Comparison of ENCODE assay signal across 17 cellular contexts in the genomic region with DNA sequence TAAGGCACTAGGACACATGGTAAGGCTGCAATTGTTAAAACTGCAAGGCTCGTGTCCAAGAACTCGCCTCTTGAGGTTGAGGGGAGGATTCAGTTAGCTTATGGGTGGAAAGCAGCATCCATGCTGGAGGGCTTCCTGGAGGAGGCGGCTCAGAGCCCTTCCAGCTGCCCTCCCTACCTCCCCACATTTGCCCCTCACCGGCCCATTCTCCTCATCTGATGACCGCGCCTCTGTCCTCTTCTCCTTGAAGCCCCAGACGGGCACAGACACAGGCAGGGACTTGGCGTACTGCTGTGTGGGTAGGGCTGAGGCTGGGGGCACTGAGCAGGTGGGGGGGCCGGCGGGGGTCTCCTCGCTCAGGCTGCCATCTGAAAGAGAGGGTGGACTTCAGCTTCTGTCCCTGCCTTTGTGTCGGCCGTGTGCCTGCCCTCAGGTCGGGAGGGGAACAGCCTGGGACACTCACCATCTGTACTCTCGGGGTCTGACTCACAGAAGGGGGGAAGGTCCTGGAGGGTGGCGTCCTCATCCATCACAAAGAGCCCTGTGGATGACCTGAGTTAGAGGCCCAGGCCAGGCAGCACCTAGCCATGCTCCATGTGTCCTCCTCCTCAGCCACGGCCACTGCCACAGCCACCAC. TPM values are rescaled to one million over a fixed set of nuclear protein-coding genes. Genes with fewer than 3 reads are reported as not detected.
A peak's percentile ranks its signal among the peaks of the same experiment; 100 is the strongest.
DNase-seq lines count a peak whose midpoint lies in the region; ATAC-seq, FAIRE-seq and TF ChIP-seq lines count a peak whose summit lies in the region.
"Had no signal": no experiment of that assay in that cellular context is flagged by ENCODE, and none has a peak within 500 bp of the region (broad histone marks: within the 10 kb centered on the region; RNA-seq: fewer than 3 reads in every experiment).

No MANE protein-coding gene starts in this region.

- POLR2A ChIA-PET in RWPE1 (lab: Yijun Ruan, JAX; ENCODE audit: low non-redundant PET) (interaction anchor here (0.6 kb wide), 1 partner anchor 67 kb away, joined by 3 read pairs; no protein-coding TSS in a partner anchor), H1 (lab: Charles Lee; ENCODE audit: partially characterized antibody) (interaction anchor here (1.0 to 12.4 kb wide), 3 partner anchors 10 to 18 kb away, joined by 3 to 247 read pairs (median 6); a partner anchor contains a TSS)

- no peak overlapping the region for H3K4me3 Mint-ChIP-seq in T-helper 2 cell treated with Interferon-gamma antibody and Interleukin-4, amounts not matched to agents 5 μg/mL and 100 μg/mL, for 36 hours
- H3K4me3 Mint-ChIP-seq: activated B cell treated with CpG ODN at 0.5 μM for 24 hours had no signal

- H3K4me1 ChIP-seq in H1 (replicated peaks in 1 of 4; ENCODE audit: control insufficient read depth in 3 of 4, insufficient read depth in 4 of 4, low read length in 3 of 4) (peaks cover 0 to 11% (median 6%) of the 10 kb centered on the region in 4 experiments; a peak in 5 of 7 replicates), pancreas (peaks cover 7 to 26% (median 16%) of the 10 kb centered on the region in 3 donors)

- FAIRE-seq in H1 (lab: Jason Lieb, UNC) (no peak), pancreas (lab: Jason Lieb, UNC) (no peak)

- TF ChIP-seq POLR2A in H1 (IDR thresholded peaks at IDR 0.05; ENCODE audit: control extremely low read depth in 1 of 2, low read depth in 2 of 2, low read length in 2 of 2) = no peak

- TF ChIP-seq CTCF in RWPE1 (conservative IDR thresholded peaks at IDR 0.05; ENCODE audit: low read depth) (no peak), H1 (IDR thresholded peaks at IDR 0.05; ENCODE audit: control extremely low read depth in 1 of 3, insufficient read depth in 1 of 3, low read depth in 1 of 3, low read length in 3 of 3) (no peak), pancreas (IDR thresholded peaks at IDR 0.05) (no peak)

- no peak overlapping the region for H2BK20ac ChIP-seq in H1 (ENCODE audit: low read length)

- H3K27ac ChIP-seq in RWPE1 (peak overlapping the region; percentile 96), H1 (ENCODE audit: low read depth, low read length) (no peak overlapping the region), pancreas (no peak overlapping the region)
- H3K27ac ChIP-seq: testis had no signal

- H2BK5ac ChIP-seq in H1 (ENCODE audit: low read depth, low read length) = no peak overlapping the region; the same call in 1 of the 2 replicates

- CTCF ChIA-PET in RWPE1 (lab: Yijun Ruan, JAX) = no interaction called here
- CTCF ChIA-PET in H1 (lab: Charles Lee; ENCODE audit: partially characterized antibody) = interaction anchor here (1.2 to 1.3 kb wide), 2 partner anchors 10 to 81 kb away, joined by 3 read pairs; no protein-coding TSS in a partner anchor

- H3K23ac ChIP-seq in H1 (ENCODE audit: insufficient read length) = no peak overlapping the region

- H3K27me3 ChIP-seq in H1 (replicated peaks in 1 of 4; ENCODE audit: control insufficient read depth in 3 of 4, extremely low read depth in 1 of 4, insufficient read depth in 3 of 4, low read length in 3 of 4) (no peaks in the 10 kb centered on the region), pancreas (no peaks in the 10 kb centered on the region)
- H3K27me3 ChIP-seq: testis had no signal

- WGBS in H1 (ENCODE audit: extremely low coverage in 1 of 2, insufficient coverage in 1 of 2, insufficient read length in 1 of 2, insufficient replicate concordance in 2 of 2, low coverage in 1 of 2, low lambda C conversion rate in 2 of 2, missing lambda C conversion rate in 1 of 2), 2 experiments = 88% methylated on average over 15 of the region's 17 CpGs; no CpG with 5 or more reads in 1 of the 2 experiments
- 86 to 90% methylated on average over 17 of the region's 17 CpGs for WGBS in pancreas, 2 donors

- H3K4me1 Mint-ChIP-seq in T-helper 2 cell treated with Interferon-gamma antibody and Interleukin-4, amounts not matched to agents 5 μg/mL and 100 μg/mL, for 36 hours (ENCODE audit: low read depth) = peaks cover 27% of the 10 kb centered on the region

- TF ChIP-seq RAD21 in H1 (IDR thresholded peaks at IDR 0.05 in 1 of 2, conservative IDR thresholded peaks at IDR 0.05 in 1 of 2; ENCODE audit: low read depth in 2 of 2, low read length in 2 of 2) = no peak

- H3K9me3 Mint-ChIP-seq in T-helper 2 cell treated with Interferon-gamma antibody and Interleukin-4, amounts not matched to agents 5 μg/mL and 100 μg/mL, for 36 hours = no peaks in the 10 kb centered on the region
- H3K9me3 Mint-ChIP-seq: activated B cell treated with CpG ODN at 0.5 μM for 24 hours had no signal

- intact Hi-C loops in pancreas (cut with DNase I) = no loop called here

- no peak overlapping the region for H2BK12ac ChIP-seq in H1 (ENCODE audit: low read depth, low read length)

- H2AK5ac ChIP-seq in H1 (ENCODE audit: low read depth, low read length) = 0 out of 2 replicates have a peak overlapping the region, but pooled peaks have one; percentile 39

- no peak overlapping the region for H2BK15ac ChIP-seq in H1 (ENCODE audit: low read length)

- H3K27me3 Mint-ChIP-seq in T-helper 2 cell treated with Interferon-gamma antibody and Interleukin-4, amounts not matched to agents 5 μg/mL and 100 μg/mL, for 36 hours (ENCODE audit: low read depth) = no peaks in the 10 kb centered on the region
- H3K27me3 Mint-ChIP-seq: activated B cell treated with CpG ODN at 0.5 μM for 24 hours had no signal

- no peak for TF ChIP-seq EP300 in H1 (IDR thresholded peaks at IDR 0.05; ENCODE audit: borderline replicate concordance in 1 of 2, low read depth in 2 of 2, low read length in 2 of 2)

- no peak overlapping the region for H3K18ac ChIP-seq in H1 (ENCODE audit: extremely low read depth, low read length)

- no peak overlapping the region for H2AFZ ChIP-seq in H1 (ENCODE audit: low read length)

- H4K91ac ChIP-seq in H1 (replicated peaks; ENCODE audit: insufficient read length, low read length) = no peak overlapping the region

- no peak for DNase-seq in T-helper 2 cell treated with Interferon-gamma antibody and Interleukin-4, amounts not matched to agents 5 μg/mL and 100 μg/mL, for 36 hours (ENCODE audit: low spot score)
- DNase-seq in T-helper 2 cell = no peak
- no peak for DNase-seq in RWPE1 (ENCODE audit: low spot score)
- no peak for DNase-seq in H1 (ENCODE audit: low read depth in 1 of 2, low spot score in 2 of 2)
- peak in 4 of 6 donors; percentile 22 to 61 (median 38) for DNase-seq in pancreas
- DNase-seq in NCI-H2081 (lab: John Stamatoyannopoulos, UW) = no peak
- DNase-seq: activated B cell treated with CpG ODN at 0.5 μM for 24 hours; amygdala; NCI-H1694; NCI-H510A; stimulated activated CD4-positive, alpha-beta T cell treated with anti-CD3 and anti-CD28 coated beads, Interleukin-4, amount 100 ng/mL, for 1 hour; stimulated activated CD8-positive, alpha-beta memory T cell treated with anti-CD3 and anti-CD28 coated beads, Interleukin-4, amount 100 ng/mL, for 48 hours; testis had no signal

- no peaks in the 10 kb centered on the region for H4K20me1 ChIP-seq in H1 (replicated peaks in 1 of 2; ENCODE audit: control insufficient read depth in 1 of 2, insufficient read depth in 2 of 2, low read length in 2 of 2)

- H3K4me2 ChIP-seq in H1 (ENCODE audit: insufficient read depth in 1 of 2, low read depth in 2 of 2, low read length in 2 of 2) = no peak overlapping the region

- H2BK120ac ChIP-seq in H1 (replicated peaks; ENCODE audit: low read depth, low read length) = no peak overlapping the region

- peaks cover 12% of the 10 kb centered on the region for H3K79me1 ChIP-seq in H1 (ENCODE audit: low read depth, low read length)

- H3K36me3 ChIP-seq in H1 (ENCODE audit: control insufficient read depth in 2 of 4, insufficient read depth in 4 of 4, low read length in 3 of 4) = no peaks in the 10 kb centered on the region; a peak in 1 of 8 replicates
- no peaks in the 10 kb centered on the region for H3K36me3 ChIP-seq in pancreas

- peaks cover 8% of the 10 kb centered on the region for H3K36me3 Mint-ChIP-seq in T-helper 2 cell treated with Interferon-gamma antibody and Interleukin-4, amounts not matched to agents 5 μg/mL and 100 μg/mL, for 36 hours (ENCODE audit: low read depth)

- H3K79me2 ChIP-seq in H1 (ENCODE audit: control insufficient read depth in 1 of 2, insufficient read depth in 2 of 2, low read length in 2 of 2) = peaks cover 0 to 21% of the 10 kb centered on the region in 2 experiments; a peak in 2 of 4 replicates

- H3K9ac ChIP-seq in H1 (replicated peaks in 1 of 4; ENCODE audit: extremely low read depth in 1 of 4, low read depth in 3 of 4, low read length in 3 of 4) = no peak overlapping the region

- peaks cover 19% of the 10 kb centered on the region for H3K23me2 ChIP-seq in H1 (ENCODE audit: low read depth, low read length)

- H3K4ac ChIP-seq in H1 (replicated peaks; ENCODE audit: insufficient read length, low read depth, low read length) = no peak overlapping the region

- H3K9me3 ChIP-seq in H1 (ENCODE audit: insufficient read depth in 2 of 2, low read depth in 1 of 2, low read length in 1 of 2) = no peaks in the 10 kb centered on the region
- no peaks in the 10 kb centered on the region for H3K9me3 ChIP-seq in pancreas
- H3K9me3 ChIP-seq: testis had no signal

- H3K14ac ChIP-seq in H1 (ENCODE audit: insufficient read length) = no peak overlapping the region

- no peak overlapping the region for H4K5ac ChIP-seq in H1 (ENCODE audit: insufficient read length, low read depth, low read length)

- no peak overlapping the region for H3K56ac ChIP-seq in H1 (replicated peaks; ENCODE audit: insufficient read length, low read depth, low read length)

- no peak overlapping the region for H4K8ac ChIP-seq in H1 (ENCODE audit: extremely low read depth, insufficient read depth, low read length)

- H3K4me3 ChIP-seq in H1 (ENCODE audit: extremely low read depth in 1 of 4, insufficient read depth in 2 of 4, low read depth in 3 of 4, low read length in 4 of 4) = no peak overlapping the region
- H3K4me3 ChIP-seq in pancreas = no peak overlapping the region
- H3K4me3 ChIP-seq: testis had no signal

- peak overlapping the region; percentile 73 for H3K27ac Mint-ChIP-seq in T-helper 2 cell treated with Interferon-gamma antibody and Interleukin-4, amounts not matched to agents 5 μg/mL and 100 μg/mL, for 36 hours
- H3K27ac Mint-ChIP-seq: activated B cell treated with CpG ODN at 0.5 μM for 24 hours had no signal

- ATAC-seq in pancreas (no peak), HG02610 (IDR thresholded peaks at IDR 0.05; ENCODE audit: unreplicated experiment) (no peak), esophagus mucosa (no peak)
- ATAC-seq: Panc1, sciatic nerve had no signal

RNA-seq across cellular contexts. Expression of a gene that starts 4.1 kb away (rescaled TPM):
- 105 TPM in 2 replicates for total RNA-seq in H1 (2021; fragmentation: NEBNext Ultra II Directional; extraction: Animal tissue kit (Norgen Biotek cat#: 25700))
- polyA plus RNA-seq in H1 (2011; rRNA removed) (45.8 and 66.5 TPM in 2 replicates), pancreas (100 to 1,000 TPM in 1 of 2 donors, 10 to 100 TPM in 1; 76.0 to 154 TPM)
- 56.6 TPM for polyA plus RNA-seq in H1 (2011; cell fraction: cytosol; rRNA removed)
- polyA plus RNA-seq in H1 (2011; cell fraction: nucleus; rRNA removed) = 225 TPM
- polyA plus RNA-seq in H1 (2012, experiment 1 of 2) = 84.3 to 106 TPM (median 94.0 TPM) in 4 replicates
- polyA plus RNA-seq in H1 (2012, experiment 2 of 2) = 90.6 TPM
- polyA plus RNA-seq in H1 (2013, experiment 1 of 2) = 71.9 TPM
- 66.3 TPM for polyA plus RNA-seq in H1 (2013, experiment 2 of 2)
- 21.4 and 26.5 TPM in 2 replicates for polyA minus RNA-seq in H1 (2011; rRNA and poly(A)+ RNA removed)
- polyA minus RNA-seq in H1 (2011; cell fraction: cytosol; rRNA and poly(A)+ RNA removed) = 42.9 TPM
- 80.3 TPM for polyA minus RNA-seq in H1 (2011; cell fraction: nucleus; rRNA and poly(A)+ RNA removed)
- total RNA-seq in pancreas (10 to 100 TPM; 28.7 to 52.4 (median 34.6) TPM), esophagus mucosa (29.2 TPM)

RNA-seq across cellular contexts. Expression of a gene that starts 5.7 kb away (rescaled TPM):
- 45.9 and 46.7 TPM in 2 replicates for total RNA-seq in H1 (2021; fragmentation: NEBNext Ultra II Directional; extraction: Animal tissue kit (Norgen Biotek cat#: 25700))
- polyA plus RNA-seq in H1 (2011; rRNA removed) (40.7 and 73.3 TPM in 2 replicates), pancreas (10 to 100 TPM; 22.7 to 31.1 TPM)
- 38.3 TPM for polyA plus RNA-seq in H1 (2011; cell fraction: cytosol; rRNA removed)
- polyA plus RNA-seq in H1 (2011; cell fraction: nucleus; rRNA removed) = 48.5 TPM
- 33.7 to 44.3 TPM (median 42.7 TPM) in 4 replicates for polyA plus RNA-seq in H1 (2012, experiment 1 of 2)
- polyA plus RNA-seq in H1 (2012, experiment 2 of 2) = 47.7 TPM
- polyA plus RNA-seq in H1 (2013, experiment 1 of 2) = 52.8 TPM
- polyA plus RNA-seq in H1 (2013, experiment 2 of 2) = 54.7 TPM
- polyA minus RNA-seq in H1 (2011; rRNA and poly(A)+ RNA removed) = 10.9 and 14.9 TPM in 2 replicates
- polyA minus RNA-seq in H1 (2011; cell fraction: cytosol; rRNA and poly(A)+ RNA removed) = 26.5 TPM
- polyA minus RNA-seq in H1 (2011; cell fraction: nucleus; rRNA and poly(A)+ RNA removed) = 26.0 TPM
- total RNA-seq in pancreas (10 to 100 TPM; 13.8 to 22.1 (median 16.2) TPM), esophagus mucosa (32.7 TPM)

RNA-seq across cellular contexts. Expression of a gene that starts 6.0 kb away (rescaled TPM):
- 44.9 and 47.6 TPM in 2 replicates for total RNA-seq in H1 (2021; fragmentation: NEBNext Ultra II Directional; extraction: Animal tissue kit (Norgen Biotek cat#: 25700))
- polyA plus RNA-seq in H1 (2011; rRNA removed) (30.3 and 53.7 TPM in 2 replicates), pancreas (10 to 100 TPM; 74.0 to 99.3 TPM)
- polyA plus RNA-seq in H1 (2011; cell fraction: cytosol; rRNA removed) = 23.2 TPM
- polyA plus RNA-seq in H1 (2011; cell fraction: nucleus; rRNA removed) = 73.8 TPM
- polyA plus RNA-seq in H1 (2012, experiment 1 of 2) = 41.7 to 47.2 TPM (median 43.5 TPM) in 4 replicates
- polyA plus RNA-seq in H1 (2012, experiment 2 of 2) = 52.8 TPM
- 34.8 TPM for polyA plus RNA-seq in H1 (2013, experiment 1 of 2)
- 35.2 TPM for polyA plus RNA-seq in H1 (2013, experiment 2 of 2)
- polyA minus RNA-seq in H1 (2011; rRNA and poly(A)+ RNA removed) = 24.6 and 29.7 TPM in 2 replicates
- polyA minus RNA-seq in H1 (2011; cell fraction: cytosol; rRNA and poly(A)+ RNA removed) = 27.0 TPM
- polyA minus RNA-seq in H1 (2011; cell fraction: nucleus; rRNA and poly(A)+ RNA removed) = 27.3 TPM
- total RNA-seq in pancreas (10 to 100 TPM; 21.0 to 34.3 (median 29.9) TPM), esophagus mucosa (15.8 TPM)

RNA-seq across cellular contexts. Expression of a gene that starts 20.5 kb away (rescaled TPM):
- total RNA-seq in H1 (2021; fragmentation: NEBNext Ultra II Directional; extraction: Animal tissue kit (Norgen Biotek cat#: 25700)) = 251 and 261 TPM in 2 replicates
- polyA plus RNA-seq in H1 (2011; rRNA removed) (147 and 213 TPM in 2 replicates), pancreas (100 to 1,000 TPM; 177 to 191 TPM)
- polyA plus RNA-seq in H1 (2011; cell fraction: cytosol; rRNA removed) = 136 TPM
- 397 TPM for polyA plus RNA-seq in H1 (2011; cell fraction: nucleus; rRNA removed)
- 183 to 286 TPM (median 253 TPM) in 4 replicates for polyA plus RNA-seq in H1 (2012, experiment 1 of 2)
- polyA plus RNA-seq in H1 (2012, experiment 2 of 2) = 215 TPM
- 166 TPM for polyA plus RNA-seq in H1 (2013, experiment 1 of 2)
- polyA plus RNA-seq in H1 (2013, experiment 2 of 2) = 157 TPM
- 82.9 and 117 TPM in 2 replicates for polyA minus RNA-seq in H1 (2011; rRNA and poly(A)+ RNA removed)
- polyA minus RNA-seq in H1 (2011; cell fraction: cytosol; rRNA and poly(A)+ RNA removed) = 124 TPM
- polyA minus RNA-seq in H1 (2011; cell fraction: nucleus; rRNA and poly(A)+ RNA removed) = 139 TPM
- total RNA-seq in pancreas (100 to 1,000 TPM in 1 of 6 donors, 10 to 100 TPM in 5; 48.8 to 116 (median 72.8) TPM), esophagus mucosa (58.5 TPM)

RNA-seq across cellular contexts. Expression of a gene that starts 25.2 kb away (rescaled TPM):
- total RNA-seq in H1 (2021; fragmentation: NEBNext Ultra II Directional; extraction: Animal tissue kit (Norgen Biotek cat#: 25700)) = 0.67 and 0.76 TPM in 2 replicates
- polyA plus RNA-seq in H1 (2011; rRNA removed) (0.30 and 0.41 TPM in 2 replicates), pancreas (1 to 10 TPM in 1 of 2 donors, under 1 TPM in 1; 0.45 to 1.1 TPM)
- 0.37 TPM for polyA plus RNA-seq in H1 (2011; cell fraction: cytosol; rRNA removed)
- polyA plus RNA-seq in H1 (2011; cell fraction: nucleus; rRNA removed) = 0.74 TPM
- polyA plus RNA-seq in H1 (2012, experiment 1 of 2) = 0.21 to 0.86 TPM (median 0.43 TPM) in 3 of 4 replicates, not detected in the other
- not detected for polyA plus RNA-seq in H1 (2012, experiment 2 of 2)
- 0.36 TPM for polyA plus RNA-seq in H1 (2013, experiment 1 of 2)
- polyA plus RNA-seq in H1 (2013, experiment 2 of 2) = 0.52 TPM
- polyA minus RNA-seq in H1 (2011; rRNA and poly(A)+ RNA removed) = 0.15 and 0.54 TPM in 2 replicates
- 0.95 TPM for polyA minus RNA-seq in H1 (2011; cell fraction: cytosol; rRNA and poly(A)+ RNA removed)
- polyA minus RNA-seq in H1 (2011; cell fraction: nucleus; rRNA and poly(A)+ RNA removed) = 1.4 TPM
- total RNA-seq in pancreas (1 to 10 TPM in 2 of 6 donors, under 1 TPM in 4; 0.23 to 4.0 (median 0.63) TPM), esophagus mucosa (not detected)

Comparison
In these comparisons a context has a peak if more than half of its experiments do, and no peak if none do; other contexts are left out.
1. DNase-seq: peak in pancreas (4 of 6); none in T-helper 2 cell treated with Interferon-gamma antibody and Interleukin-4, amounts not matched to agents 5 μg/mL and 100 μg/mL, for 36 hours (single experiment), T-helper 2 cell (0 of 5), RWPE1 (single experiment), H1 (0 of 2) and NCI-H2081 (0 of 2).